Comparison of ENCODE assay signal across 27 cellular contexts in genomic region chr3:23837691-23838090, GRCh38. TPM values are rescaled to one million over a fixed set of nuclear protein-coding genes. Genes with fewer than 3 reads are reported as not detected.
A peak's percentile ranks its signal among the peaks of the same experiment; 100 is the strongest.
DNase-seq lines count a peak whose midpoint lies in the region; ATAC-seq and TF ChIP-seq lines count a peak whose summit lies in the region.
"Had no signal": no experiment of that assay in that cellular context is flagged by ENCODE, and none has a peak within 500 bp of the region (broad histone marks: within the 10 kb centered on the region; RNA-seq: fewer than 3 reads in every experiment).

No MANE protein-coding gene starts in this region.

- ATAC-seq in GM18520 (IDR thresholded peaks at IDR 0.05; ENCODE audit: unreplicated experiment) (peak; percentile 42), GM21447 (IDR thresholded peaks at IDR 0.05; ENCODE audit: unreplicated experiment) (peak; percentile 44), HG02840 (IDR thresholded peaks at IDR 0.05; ENCODE audit: low FRiP score, unreplicated experiment) (peak; percentile 56), GM18519 (IDR thresholded peaks at IDR 0.05; ENCODE audit: low FRiP score, unreplicated experiment) (no peak)
- ATAC-seq: esophagus mucosa, SK-N-SH treated with all-trans-retinoic acid at 6 μM for 48 hours had no signal

- intact Hi-C loops in PC-9 (cut with micrococcal nuclease; ENCODE audit: unreplicated experiment) = no loop called here

- H3K27ac ChIP-seq in PC-9 = 0 out of 2 replicates have a peak overlapping the region, but pooled peaks have one; percentile 7
- H3K27ac ChIP-seq: colonic mucosa, GM23248, hepatocyte, HL-60, transverse colon had no signal

- POLR2A ChIA-PET in PC-9 (lab: Charles Lee; ENCODE audit: unreplicated experiment) = no interaction called here

- DNase-seq in PC-9 (no peak), HuH-7.5 (ENCODE audit: low spot score) (no peak), NCI-H510A (lab: John Stamatoyannopoulos, UW) (no peak), NCI-H345 (lab: John Stamatoyannopoulos, UW) (no peak)
- DNase-seq: activated CD4-positive, alpha-beta T cell treated with anti-CD3 and anti-CD28 coated beads, Interleukin-2, amount 50 U/mL, for 1 hour; activated naive CD4-positive, alpha-beta T cell treated with anti-CD3 and anti-CD28 coated beads, Interleukin-2, amount 50 U/mL, for 16 hours; C1 segment of cervical spinal cord; Caco-2; colonic mucosa; DND-41; foreskin melanocyte; GM23248; IMR-90; mesenchymal stem cell; NCI-H1092 treated with DMSO at 0.1 percent for 48 hours; NCI-H187 treated with DMSO at 0.1 percent for 48 hours; NCI-H774; sigmoid colon; transverse colon had no signal

- H4K20me1 ChIP-seq in PC-9 (ENCODE audit: insufficient read depth) = peaks cover 90% of the 10 kb centered on the region

- H3F3A ChIP-seq in PC-9 (ENCODE audit: insufficient read depth, low read depth) = peaks cover 30% of the 10 kb centered on the region

- H3K79me2 ChIP-seq in PC-9 (ENCODE audit: low read depth) = peaks cover 95% of the 10 kb centered on the region

- no TSS peak for BruUV-seq in PC-9 (replicated peaks; lab: Mats Ljungman, UMichigan)

- no peaks in the 10 kb centered on the region for H3K9me2 ChIP-seq in PC-9 (ENCODE audit: insufficient read depth)

- CTCF ChIA-PET in PC-9 (lab: Charles Lee) = no interaction called here

- H3K9me3 ChIP-seq in PC-9 (ENCODE audit: insufficient read depth, low read depth) = no peaks in the 10 kb centered on the region
- H3K9me3 ChIP-seq: Caco-2, colonic mucosa, sigmoid colon, transverse colon had no signal

- H3K27me3 ChIP-seq in PC-9 (ENCODE audit: insufficient read depth, low read depth) = no peaks in the 10 kb centered on the region
- H3K27me3 ChIP-seq: colonic mucosa, hepatocyte, sigmoid colon, transverse colon had no signal

- no peak for TF ChIP-seq CTCF in PC-9 (conservative IDR thresholded peaks at IDR 0.05)

- H2AFZ ChIP-seq in PC-9 = no peak overlapping the region
- H2AFZ ChIP-seq: GM23248, hepatocyte had no signal

- H3K4me3 ChIP-seq in PC-9 = no peak overlapping the region
- H3K4me3 ChIP-seq: colonic mucosa, GM23248, hepatocyte, sigmoid colon, transverse colon had no signal

- peaks cover 8% of the 10 kb centered on the region for H3K36me3 ChIP-seq in PC-9 (ENCODE audit: low read depth)
- H3K36me3 ChIP-seq: colonic mucosa, sigmoid colon, transverse colon had no signal

- H3K4me2 ChIP-seq in PC-9 = no peak overlapping the region
- H3K4me2 ChIP-seq: hepatocyte had no signal

- H3K4me1 ChIP-seq in PC-9 (replicated peaks; ENCODE audit: insufficient read depth) = no peaks in the 10 kb centered on the region
- H3K4me1 ChIP-seq: Caco-2, colonic mucosa had no signal

RNA-seq across cellular contexts. Expression of gene UBE2E1, which starts 31.9 kb away (rescaled TPM):
- 65.6 and 102 TPM in 2 replicates for total RNA-seq in PC-9 (2021)
